In genomic region chr1:817071-817599, GRCh38 we compare ENCODE assay signal across 8 cellular contexts.
DNase-seq lines count a peak whose midpoint lies in the region; ATAC-seq, FAIRE-seq and TF ChIP-seq lines count a peak whose summit lies in the region.
"Not testable (repeated sequence)": the region's sequence is repeated elsewhere in the genome, so short reads cannot be mapped to it uniquely, and the experiment has no call there.

No MANE protein-coding gene starts in this region.

- TF ChIP-seq POLR2A in transverse colon (IDR thresholded peaks at IDR 0.05): peak; percentile 16

- in situ Hi-C loops in transverse colon (cut with MboI; ENCODE audit: low pct_ligation_motif_present in 1 of 4, low pct_unique_long_range_greater_than_20kb in 1 of 4, low sequenced_read_pairs in 3 of 4): not testable (repeated sequence)

- not testable (repeated sequence) for H2AFZ ChIP-seq in keratinocyte (ENCODE audit: control insufficient read depth, low read length)

- not testable (repeated sequence) for H3K36me3 Mint-ChIP-seq in CD4-positive, alpha-beta memory T cell; T-cell; activated naive CD8-positive, alpha-beta T cell treated with anti-CD3 and anti-CD28 coated beads, Interleukin-2, amount 50 U/mL, for 24 hours (ENCODE audit: low read depth)

- H3K27ac ChIP-seq in CD4-positive, alpha-beta memory T cell (ENCODE audit: low read depth, low read length): peak overlapping the region; percentile 35
- H3K27ac ChIP-seq in epithelial cell of prostate: peak overlapping the region; percentile 62
- peak overlapping the region; percentile 33 for H3K27ac ChIP-seq in keratinocyte (ENCODE audit: control insufficient read depth, insufficient read depth, low read length)
- H3K27ac ChIP-seq in transverse colon: peak overlapping the region; percentile 71 to 82 (median 78)

- not testable (repeated sequence) for TF ChIP-seq EP300 in transverse colon (IDR thresholded peaks at IDR 0.05; ENCODE audit: low read depth)

- H3K4me1 Mint-ChIP-seq in CD4-positive, alpha-beta memory T cell: peaks cover 8 to 20% (median 14%) of the 10 kb centered on the region in 4 donors
- peaks cover 19 to 23% (median 21%) of the 10 kb centered on the region in 3 donors for H3K4me1 Mint-ChIP-seq in T-cell
- peaks cover 17% of the 10 kb centered on the region for H3K4me1 Mint-ChIP-seq in activated naive CD8-positive, alpha-beta T cell treated with anti-CD3 and anti-CD28 coated beads, Interleukin-2, amount 50 U/mL, for 24 hours

- H3K4me3 ChIP-seq in CD4-positive, alpha-beta memory T cell (ENCODE audit: low read length in 2 of 2); transverse colon: not testable (repeated sequence)
- peak overlapping the region in 1 of 3 experiments; percentile 53 for H3K4me3 ChIP-seq in keratinocyte (ENCODE audit: control insufficient read depth in 2 of 3, extremely low read depth in 1 of 3, insufficient read depth in 2 of 3, low read depth in 1 of 3, low read length in 3 of 3)

- not testable (repeated sequence) for H3K27me3 Mint-ChIP-seq in CD4-positive, alpha-beta memory T cell; T-cell; activated naive CD8-positive, alpha-beta T cell treated with anti-CD3 and anti-CD28 coated beads, Interleukin-2, amount 50 U/mL, for 24 hours

- WGBS in transverse colon (ENCODE audit: low coverage in 1 of 2), 2 donors: 27 to 49% methylated on average over 6 to 8 of the region's 14 CpGs

- CTCF ChIA-PET in CD4-positive, alpha-beta memory T cell (lab: Charles Lee; ENCODE audit: partially characterized antibody); T-cell (lab: Charles Lee): not testable (repeated sequence)

- not testable (repeated sequence) for H3K4me1 ChIP-seq in CD4-positive, alpha-beta memory T cell (ENCODE audit: insufficient read depth, low read length); keratinocyte (ENCODE audit: control insufficient read depth, extremely low read depth, insufficient read depth, low read length)
- H3K4me1 ChIP-seq in transverse colon: peaks cover 0 to 14% (median 4%) of the 10 kb centered on the region in 4 donors

- H3K9ac ChIP-seq in keratinocyte (ENCODE audit: control insufficient read depth, extremely low read depth, insufficient read depth, low read length): not testable (repeated sequence)

- H3K36me3 ChIP-seq in CD4-positive, alpha-beta memory T cell (ENCODE audit: insufficient read depth, low read length); keratinocyte (ENCODE audit: control insufficient read depth in 2 of 2, extremely low read depth in 1 of 2, insufficient read depth in 2 of 2, low read length in 2 of 2); transverse colon: not testable (repeated sequence)

- H3K4me3 Mint-ChIP-seq in CD4-positive, alpha-beta memory T cell: peak overlapping the region; percentile 19 to 84 (median 54)
- H3K4me3 Mint-ChIP-seq in T-cell: peak overlapping the region in 2 of 3 donors; percentile 25 to 51
- not testable (repeated sequence) for H3K4me3 Mint-ChIP-seq in activated naive CD8-positive, alpha-beta T cell treated with anti-CD3 and anti-CD28 coated beads, Interleukin-2, amount 50 U/mL, for 24 hours

- not testable (repeated sequence) for H3K9me1 ChIP-seq in keratinocyte (ENCODE audit: control insufficient read depth, extremely low read depth, insufficient read depth, low read length)

- H3K27ac Mint-ChIP-seq in CD4-positive, alpha-beta memory T cell: peak overlapping the region; percentile 61 to 93 (median 88)
- H3K27ac Mint-ChIP-seq in T-cell: peak overlapping the region; percentile 80 to 89
- peak overlapping the region; percentile 25 for H3K27ac Mint-ChIP-seq in activated naive CD8-positive, alpha-beta T cell treated with anti-CD3 and anti-CD28 coated beads, Interleukin-2, amount 50 U/mL, for 24 hours

- H3K79me2 ChIP-seq in keratinocyte (ENCODE audit: control insufficient read depth, insufficient read depth, low read length): peaks cover 21% of the 10 kb centered on the region

- POLR2A ChIA-PET in CD4-positive, alpha-beta memory T cell (lab: Charles Lee; ENCODE audit: partially characterized antibody); T-cell (lab: Charles Lee): not testable (repeated sequence)

- peak; percentile 57 for FAIRE-seq in keratinocyte (lab: Jason Lieb, UNC)

- intact Hi-C loops in CD4-positive, alpha-beta memory T cell (cut with micrococcal nuclease); transverse colon (cut with DNase I; ENCODE audit: low total_unique reads): not testable (repeated sequence)

- not testable (repeated sequence) for H3K9me3 Mint-ChIP-seq in CD4-positive, alpha-beta memory T cell; T-cell; activated naive CD8-positive, alpha-beta T cell treated with anti-CD3 and anti-CD28 coated beads, Interleukin-2, amount 50 U/mL, for 24 hours

- not testable (repeated sequence) for H4K20me1 ChIP-seq in keratinocyte (ENCODE audit: control insufficient read depth, extremely low read depth, insufficient read depth, low read length)

- ATAC-seq in T-cell (replicated peaks in 1 of 4): peak; percentile 61 to 88 (median 66)
- ATAC-seq in activated naive CD8-positive, alpha-beta T cell treated with anti-CD3 and anti-CD28 coated beads, Interleukin-2, amount 50 U/mL, for 24 hours: peak; percentile 85

- H3K27me3 ChIP-seq in CD4-positive, alpha-beta memory T cell (ENCODE audit: insufficient read depth, low read length); keratinocyte (ENCODE audit: control insufficient read depth, extremely low read depth, insufficient read depth, low read length); transverse colon: not testable (repeated sequence)

- peak; percentile 21 to 46 (median 29) for DNase-seq in CD4-positive, alpha-beta memory T cell
- DNase-seq in M059J (ENCODE audit: low read depth) (peak; percentile 89), keratinocyte (ENCODE audit: low read depth, low spot score) (peak; percentile 9), pons (ENCODE audit: low spot score) (peak; percentile 90)
- not testable (repeated sequence) for DNase-seq in T-cell; activated naive CD8-positive, alpha-beta T cell treated with anti-CD3 and anti-CD28 coated beads, Interleukin-2, amount 50 U/mL, for 24 hours; epithelial cell of prostate (ENCODE audit: low read depth, low spot score); transverse colon

- peak overlapping the region; percentile 53 for H3K4me2 ChIP-seq in keratinocyte (ENCODE audit: control insufficient read depth, extremely low read depth, insufficient read depth, low read depth, low read length)

- not testable (repeated sequence) for H3K9me3 ChIP-seq in CD4-positive, alpha-beta memory T cell (ENCODE audit: control insufficient read depth in 1 of 2, low read length in 2 of 2); keratinocyte (ENCODE audit: control insufficient read depth, low read depth, low read length); transverse colon

- TF ChIP-seq CTCF in keratinocyte (optimal IDR thresholded peaks at IDR 0.05 in 1 of 3, IDR thresholded peaks at IDR 0.05 in 1 of 3, conservative IDR thresholded peaks at IDR 0.05 in 1 of 3; ENCODE audit: extremely low read depth in 1 of 3, insufficient read depth in 2 of 3, low read length in 3 of 3); transverse colon (IDR thresholded peaks at IDR 0.05): not testable (repeated sequence)

- dilution Hi-C loops in keratinocyte (cut with MboI; ENCODE audit: extremely low pct_ligation_motif_present, low sequenced_read_pairs): not testable (repeated sequence)

Comparison
In these comparisons a context has a peak if more than half of its experiments do, and no peak if none do; other contexts are left out.
1. H3K27ac Mint-ChIP-seq: peak in every context shown above with its lines; median percentile 88 in CD4-positive, alpha-beta memory T cell; 84 in T-cell; 25 in activated naive CD8-positive, alpha-beta T cell treated with anti-CD3 and anti-CD28 coated beads, Interleukin-2, amount 50 U/mL, for 24 hours.